Comparison of ENCODE assay signal across 8 cellular contexts in genomic region chr6:15248451-15249370, GRCh38. TPM values are rescaled to one million over a fixed set of nuclear protein-coding genes. Genes with fewer than 3 reads are reported as not detected.
DNase-seq lines count a peak whose midpoint lies in the region; ATAC-seq and TF ChIP-seq lines count a peak whose summit lies in the region.

No MANE protein-coding gene starts in this region.

- H3K9me3 ChIP-seq in right atrium auricular region (no peaks in the 10 kb centered on the region), psoas muscle (no peaks in the 10 kb centered on the region)

- H3K27ac ChIP-seq in angular gyrus (ENCODE audit: low read depth, low read length) (peak overlapping the region; percentile 88), right atrium auricular region (peak overlapping the region; percentile 91 to 92), psoas muscle (peak overlapping the region; percentile 98)

- WGBS in psoas muscle, 3 donors, result 0 to 2% (median 1%) methylated on average over 26 to 81 of the region's 83 CpGs

- DNase-seq in GM10266 (ENCODE audit: extremely low spot score) (peak; percentile 96), NCI-H1694 treated with DMSO at 0.1 percent for 48 hours (lab: John Stamatoyannopoulos, UW) (peak; percentile 52), T-helper 2 cell (peak; percentile 89 to 99 (median 97)), right atrium auricular region (ENCODE audit: low spot score) (peak; percentile 97), psoas muscle (peak; percentile 94 to 96), ureter (ENCODE audit: low spot score) (peak; percentile 96)

- ATAC-seq in HG02840 (IDR thresholded peaks at IDR 0.05; ENCODE audit: low FRiP score, unreplicated experiment), result peak; percentile 38
- peak; percentile 54 to 65 (median 58) for ATAC-seq in psoas muscle

- TF ChIP-seq CTCF in GM10266 (IDR thresholded peaks at IDR 0.05; ENCODE audit: control insufficient read depth, insufficient read depth, low read depth, missing control alignments), result no peak
- peak in 1 of 2 donors; percentile 61 for TF ChIP-seq CTCF in right atrium auricular region (IDR thresholded peaks at IDR 0.05)
- no peak for TF ChIP-seq CTCF in psoas muscle (IDR thresholded peaks at IDR 0.05)

- H3K36me3 ChIP-seq in right atrium auricular region (no peaks in the 10 kb centered on the region), psoas muscle (ENCODE audit: insufficient read depth in 1 of 2, low read depth in 1 of 2) (no peaks in the 10 kb centered on the region)

- H3K4me3 ChIP-seq in right atrium auricular region, result peak overlapping the region; percentile 88 to 95
- peak overlapping the region; percentile 88 for H3K4me3 ChIP-seq in psoas muscle

- H3K27me3 ChIP-seq in right atrium auricular region (no peaks in the 10 kb centered on the region), psoas muscle (ENCODE audit: insufficient read depth in 3 of 3, low read length in 2 of 3) (no peaks in the 10 kb centered on the region)

- H3K4me1 ChIP-seq in right atrium auricular region (peaks cover 0 to 46% of the 10 kb centered on the region in 2 donors), psoas muscle (peaks cover 20% of the 10 kb centered on the region)

- intact Hi-C loops in psoas muscle (cut with DNase I), result loop anchor here (2.0 to 10.0 kb wide), 5 partner anchors 139 to 1038 kb away; no protein-coding TSS in a partner anchor

RNA-seq across cellular contexts. Expression of gene JARID2, which starts 2.8 kb away (rescaled TPM):
- total RNA-seq in right atrium auricular region (1 to 10 TPM; 6.5 to 6.7 TPM), psoas muscle (10 to 100 TPM in 1 of 4 donors, 1 to 10 TPM in 3; 2.8 to 16.1 (median 7.2) TPM), ureter (17.5 TPM)
- polyA plus RNA-seq in psoas muscle, result 1 to 10 TPM; 1.1 to 4.9 (median 4.9) TPM

Comparison
In these comparisons a context has a peak if more than half of its experiments do, and no peak if none do; other contexts are left out.
1. Peak in every context shown above with its lines: DNase-seq, ATAC-seq, H3K4me3 ChIP-seq and H3K27ac ChIP-seq.